In the genomic region with DNA sequence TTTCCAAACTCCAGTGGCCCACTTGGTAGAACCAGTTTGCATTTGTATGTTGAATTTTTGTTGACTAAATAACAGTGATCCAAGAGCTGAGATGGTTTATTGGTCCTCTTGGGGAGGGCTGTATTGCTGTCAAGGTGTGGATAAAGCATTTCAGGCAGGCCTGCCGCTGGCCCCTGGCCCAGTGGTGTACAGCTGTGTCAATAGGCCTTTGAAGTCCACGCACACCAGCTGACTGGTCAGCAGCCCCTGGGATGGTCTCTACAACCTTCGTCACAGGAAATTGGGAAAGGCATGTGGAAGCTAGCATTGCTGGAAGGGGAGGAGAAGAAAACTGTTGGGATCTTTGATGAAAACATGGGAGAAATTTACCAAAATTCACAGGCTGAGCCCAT, we compare ENCODE assay signal across 1 cellular context.
A peak's percentile ranks its signal among the peaks of the same experiment; 100 is the strongest.
TF ChIP-seq lines count a peak whose summit lies in the region.

No MANE protein-coding gene starts in this region.

TF ChIP-seq in HepG2, 621 proteins besides CTCF, POLR2A, EP300 and RAD21 (continued from another document):
- TF ChIP-seq MZF1 (CRISPR knock-in tag; IDR thresholded peaks at IDR 0.05; ENCODE audit: borderline replicate concordance) (no peak), TEAD3 (CRISPR knock-in tag; optimal IDR thresholded peaks at IDR 0.05; ENCODE audit: borderline replicate concordance) (peak; percentile 34), ATF7 (IDR thresholded peaks at IDR 0.05) (no peak), ATF7 (CRISPR knock-in tag; IDR thresholded peaks at IDR 0.05) (no peak), ZNF205 (CRISPR knock-in tag; IDR thresholded peaks at IDR 0.05) (no peak), CBFB (CRISPR knock-in tag; IDR thresholded peaks at IDR 0.05) (no peak), CBX2 (IDR thresholded peaks at IDR 0.05; ENCODE audit: low read depth, low read length) (no peak), CBX2 (CRISPR knock-in tag; IDR thresholded peaks at IDR 0.05; ENCODE audit: low read depth) (no peak), FOXA3 (CRISPR knock-in tag; IDR thresholded peaks at IDR 0.05) (peak; percentile 71), ZNF3 (CRISPR knock-in tag; IDR thresholded peaks at IDR 0.05) (no peak), FLYWCH1 (CRISPR knock-in tag; IDR thresholded peaks at IDR 0.05) (no peak), KDM2A (CRISPR knock-in tag; IDR thresholded peaks at IDR 0.05; ENCODE audit: borderline replicate concordance, low read depth) (no peak)
- TF ChIP-seq, protein P1, sequence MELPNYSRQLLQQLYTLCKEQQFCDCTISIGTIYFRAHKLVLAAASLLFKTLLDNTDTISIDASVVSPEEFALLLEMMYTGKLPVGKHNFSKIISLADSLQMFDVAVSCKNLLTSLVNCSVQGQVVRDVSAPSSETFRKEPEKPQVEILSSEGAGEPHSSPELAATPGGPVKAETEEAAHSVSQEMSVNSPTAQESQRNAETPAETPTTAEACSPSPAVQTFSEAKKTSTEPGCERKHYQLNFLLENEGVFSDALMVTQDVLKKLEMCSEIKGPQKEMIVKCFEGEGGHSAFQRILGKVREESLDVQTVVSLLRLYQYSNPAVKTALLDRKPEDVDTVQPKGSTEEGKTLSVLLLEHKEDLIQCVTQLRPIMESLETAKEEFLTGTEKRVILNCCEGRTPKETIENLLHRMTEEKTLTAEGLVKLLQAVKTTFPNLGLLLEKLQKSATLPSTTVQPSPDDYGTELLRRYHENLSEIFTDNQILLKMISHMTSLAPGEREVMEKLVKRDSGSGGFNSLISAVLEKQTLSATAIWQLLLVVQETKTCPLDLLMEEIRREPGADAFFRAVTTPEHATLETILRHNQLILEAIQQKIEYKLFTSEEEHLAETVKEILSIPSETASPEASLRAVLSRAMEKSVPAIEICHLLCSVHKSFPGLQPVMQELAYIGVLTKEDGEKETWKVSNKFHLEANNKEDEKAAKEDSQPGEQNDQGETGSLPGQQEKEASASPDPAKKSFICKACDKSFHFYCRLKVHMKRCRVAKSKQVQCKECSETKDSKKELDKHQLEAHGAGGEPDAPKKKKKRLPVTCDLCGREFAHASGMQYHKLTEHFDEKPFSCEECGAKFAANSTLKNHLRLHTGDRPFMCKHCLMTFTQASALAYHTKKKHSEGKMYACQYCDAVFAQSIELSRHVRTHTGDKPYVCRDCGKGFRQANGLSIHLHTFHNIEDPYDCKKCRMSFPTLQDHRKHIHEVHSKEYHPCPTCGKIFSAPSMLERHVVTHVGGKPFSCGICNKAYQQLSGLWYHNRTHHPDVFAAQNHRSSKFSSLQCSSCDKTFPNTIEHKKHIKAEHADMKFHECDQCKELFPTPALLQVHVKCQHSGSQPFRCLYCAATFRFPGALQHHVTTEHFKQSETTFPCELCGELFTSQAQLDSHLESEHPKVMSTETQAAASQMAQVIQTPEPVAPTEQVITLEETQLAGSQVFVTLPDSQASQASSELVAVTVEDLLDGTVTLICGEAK (IDR thresholded peaks at IDR 0.05) = no peak
- TF ChIP-seq, protein P1 (CRISPR knock-in tag; IDR thresholded peaks at IDR 0.05) = no peak
- TF ChIP-seq, protein P2, sequence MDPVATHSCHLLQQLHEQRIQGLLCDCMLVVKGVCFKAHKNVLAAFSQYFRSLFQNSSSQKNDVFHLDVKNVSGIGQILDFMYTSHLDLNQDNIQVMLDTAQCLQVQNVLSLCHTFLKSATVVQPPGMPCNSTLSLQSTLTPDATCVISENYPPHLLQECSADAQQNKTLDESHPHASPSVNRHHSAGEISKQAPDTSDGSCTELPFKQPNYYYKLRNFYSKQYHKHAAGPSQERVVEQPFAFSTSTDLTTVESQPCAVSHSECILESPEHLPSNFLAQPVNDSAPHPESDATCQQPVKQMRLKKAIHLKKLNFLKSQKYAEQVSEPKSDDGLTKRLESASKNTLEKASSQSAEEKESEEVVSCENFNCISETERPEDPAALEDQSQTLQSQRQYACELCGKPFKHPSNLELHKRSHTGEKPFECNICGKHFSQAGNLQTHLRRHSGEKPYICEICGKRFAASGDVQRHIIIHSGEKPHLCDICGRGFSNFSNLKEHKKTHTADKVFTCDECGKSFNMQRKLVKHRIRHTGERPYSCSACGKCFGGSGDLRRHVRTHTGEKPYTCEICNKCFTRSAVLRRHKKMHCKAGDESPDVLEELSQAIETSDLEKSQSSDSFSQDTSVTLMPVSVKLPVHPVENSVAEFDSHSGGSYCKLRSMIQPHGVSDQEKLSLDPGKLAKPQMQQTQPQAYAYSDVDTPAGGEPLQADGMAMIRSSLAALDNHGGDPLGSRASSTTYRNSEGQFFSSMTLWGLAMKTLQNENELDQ (CRISPR knock-in tag; IDR thresholded peaks at IDR 0.05; ENCODE audit: borderline replicate concordance) = no peak
- TF ChIP-seq, protein P3, sequence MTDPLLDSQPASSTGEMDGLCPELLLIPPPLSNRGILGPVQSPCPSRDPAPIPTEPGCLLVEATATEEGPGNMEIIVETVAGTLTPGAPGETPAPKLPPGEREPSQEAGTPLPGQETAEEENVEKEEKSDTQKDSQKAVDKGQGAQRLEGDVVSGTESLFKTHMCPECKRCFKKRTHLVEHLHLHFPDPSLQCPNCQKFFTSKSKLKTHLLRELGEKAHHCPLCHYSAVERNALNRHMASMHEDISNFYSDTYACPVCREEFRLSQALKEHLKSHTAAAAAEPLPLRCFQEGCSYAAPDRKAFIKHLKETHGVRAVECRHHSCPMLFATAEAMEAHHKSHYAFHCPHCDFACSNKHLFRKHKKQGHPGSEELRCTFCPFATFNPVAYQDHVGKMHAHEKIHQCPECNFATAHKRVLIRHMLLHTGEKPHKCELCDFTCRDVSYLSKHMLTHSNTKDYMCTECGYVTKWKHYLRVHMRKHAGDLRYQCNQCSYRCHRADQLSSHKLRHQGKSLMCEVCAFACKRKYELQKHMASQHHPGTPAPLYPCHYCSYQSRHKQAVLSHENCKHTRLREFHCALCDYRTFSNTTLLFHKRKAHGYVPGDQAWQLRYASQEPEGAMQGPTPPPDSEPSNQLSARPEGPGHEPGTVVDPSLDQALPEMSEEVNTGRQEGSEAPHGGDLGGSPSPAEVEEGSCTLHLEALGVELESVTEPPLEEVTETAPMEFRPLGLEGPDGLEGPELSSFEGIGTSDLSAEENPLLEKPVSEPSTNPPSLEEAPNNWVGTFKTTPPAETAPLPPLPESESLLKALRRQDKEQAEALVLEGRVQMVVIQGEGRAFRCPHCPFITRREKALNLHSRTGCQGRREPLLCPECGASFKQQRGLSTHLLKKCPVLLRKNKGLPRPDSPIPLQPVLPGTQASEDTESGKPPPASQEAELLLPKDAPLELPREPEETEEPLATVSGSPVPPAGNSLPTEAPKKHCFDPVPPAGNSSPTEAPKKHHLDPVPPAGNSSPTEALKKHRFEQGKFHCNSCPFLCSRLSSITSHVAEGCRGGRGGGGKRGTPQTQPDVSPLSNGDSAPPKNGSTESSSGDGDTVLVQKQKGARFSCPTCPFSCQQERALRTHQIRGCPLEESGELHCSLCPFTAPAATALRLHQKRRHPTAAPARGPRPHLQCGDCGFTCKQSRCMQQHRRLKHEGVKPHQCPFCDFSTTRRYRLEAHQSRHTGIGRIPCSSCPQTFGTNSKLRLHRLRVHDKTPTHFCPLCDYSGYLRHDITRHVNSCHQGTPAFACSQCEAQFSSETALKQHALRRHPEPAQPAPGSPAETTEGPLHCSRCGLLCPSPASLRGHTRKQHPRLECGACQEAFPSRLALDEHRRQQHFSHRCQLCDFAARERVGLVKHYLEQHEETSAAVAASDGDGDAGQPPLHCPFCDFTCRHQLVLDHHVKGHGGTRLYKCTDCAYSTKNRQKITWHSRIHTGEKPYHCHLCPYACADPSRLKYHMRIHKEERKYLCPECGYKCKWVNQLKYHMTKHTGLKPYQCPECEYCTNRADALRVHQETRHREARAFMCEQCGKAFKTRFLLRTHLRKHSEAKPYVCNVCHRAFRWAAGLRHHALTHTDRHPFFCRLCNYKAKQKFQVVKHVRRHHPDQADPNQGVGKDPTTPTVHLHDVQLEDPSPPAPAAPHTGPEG (CRISPR knock-in tag; IDR thresholded peaks at IDR 0.05) = no peak
